3 cellular contexts compared by ENCODE assay signal in the genomic region with DNA sequence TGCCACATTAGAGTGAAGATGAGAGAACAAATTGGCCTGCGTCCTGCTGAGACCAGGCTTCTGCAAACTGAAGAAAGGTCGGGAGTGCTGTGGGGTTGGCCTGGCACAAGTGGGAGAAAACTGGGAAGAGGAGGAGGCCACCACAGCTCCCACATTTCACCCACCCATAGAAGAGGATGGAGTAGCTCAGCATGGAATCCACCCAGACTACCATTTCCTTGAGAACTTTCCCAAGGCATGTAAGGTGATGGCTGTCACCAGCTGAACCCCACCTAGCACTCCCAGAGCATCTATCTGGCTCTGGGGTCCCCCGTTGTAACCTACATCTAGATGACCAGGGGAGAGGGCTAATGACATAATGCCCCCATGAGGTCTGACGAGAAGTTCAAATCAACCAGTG.
"Had no signal": no experiment of that assay in that cellular context is flagged by ENCODE, and none has a peak within 500 bp of the region (broad histone marks: within the 10 kb centered on the region; RNA-seq: fewer than 3 reads in every experiment).

No MANE protein-coding gene starts in this region.

- DNase-seq: GDM1, GF-D8 had no signal

- H3K4me3 ChIP-seq: GM12878 had no signal
